In genomic region chr22:26143801-26144325, GRCh38 we compare ENCODE assay signal across 23 cellular contexts. TPM values are rescaled to one million over a fixed set of nuclear protein-coding genes. Genes with fewer than 3 reads are reported as not detected.
"Had no signal": no experiment of that assay in that cellular context is flagged by ENCODE, and none has a peak within 500 bp of the region (broad histone marks: within the 10 kb centered on the region; RNA-seq: fewer than 3 reads in every experiment).

No MANE protein-coding gene starts in this region.

- DNase-seq: activated CD4-positive, CD25-positive, alpha-beta regulatory T cell treated with anti-CD3 and anti-CD28 coated beads, Interleukin-2, amount 50 U/mL, for 72 hours; activated CD8-positive, alpha-beta memory T cell treated with anti-CD3 and anti-CD28 coated beads for 24 hours; activated CD8-positive, alpha-beta memory T cell treated with anti-CD3 and anti-CD28 coated beads, Interleukin-2, amount 50 U/mL, for 48 hours; activated effector memory CD4-positive, alpha-beta T cell treated with Interleukin-2 at 50 U/mL for 16 hours; activated naive CD4-positive, alpha-beta T cell treated with anti-CD3 and anti-CD28 coated beads, Interleukin-2, amount 10 ng/mL, durations not matched to agents 7 days and 5 days; activated naive CD8-positive, alpha-beta T cell treated with anti-CD3 and anti-CD28 coated beads, Interleukin-2, amount 50 U/mL, for 24 hours; activated T-cell treated with anti-CD3 and anti-CD28 coated beads, Interleukin-2, amount 50 U/mL, for 48 hours; aorta; colonic mucosa; endodermal cell; foreskin melanocyte; head of caudate nucleus; kidney; left lung; occipital lobe; posterior cingulate gyrus; stomach; T1000 had no signal

- H3K36me3 Mint-ChIP-seq: activated naive CD4-positive, alpha-beta T cell treated with anti-CD3 and anti-CD28 coated beads, Interleukin-2, amount 10 ng/mL, durations not matched to agents 7 days and 5 days; type B pancreatic cell had no signal

- H3K4me3 ChIP-seq: colonic mucosa, left lung, right atrium auricular region, stomach had no signal

- H3K4me3 Mint-ChIP-seq: activated naive CD4-positive, alpha-beta T cell treated with anti-CD3 and anti-CD28 coated beads, Interleukin-2, amount 10 ng/mL, durations not matched to agents 7 days and 5 days; activated naive CD8-positive, alpha-beta T cell treated with anti-CD3 and anti-CD28 coated beads, Interleukin-2, amount 50 U/mL, for 24 hours; central memory CD8-positive, alpha-beta T cell; endodermal cell; type B pancreatic cell had no signal

- H3K9me3 Mint-ChIP-seq: activated naive CD4-positive, alpha-beta T cell treated with anti-CD3 and anti-CD28 coated beads, Interleukin-2, amount 10 ng/mL, durations not matched to agents 7 days and 5 days; activated naive CD8-positive, alpha-beta T cell treated with anti-CD3 and anti-CD28 coated beads, Interleukin-2, amount 50 U/mL, for 24 hours; endodermal cell; type B pancreatic cell had no signal

- H3K27me3 ChIP-seq: colonic mucosa, right atrium auricular region had no signal

- H3K4me1 ChIP-seq: colonic mucosa, left lung, right atrium auricular region, stomach had no signal

- H3K4me1 Mint-ChIP-seq: activated naive CD4-positive, alpha-beta T cell treated with anti-CD3 and anti-CD28 coated beads, Interleukin-2, amount 10 ng/mL, durations not matched to agents 7 days and 5 days; activated naive CD8-positive, alpha-beta T cell treated with anti-CD3 and anti-CD28 coated beads, Interleukin-2, amount 50 U/mL, for 24 hours; central memory CD8-positive, alpha-beta T cell had no signal

- H3K36me3 ChIP-seq: colonic mucosa, left lung, right atrium auricular region, stomach had no signal

- H3K27ac ChIP-seq: colonic mucosa, epithelial cell of prostate, left lung, right atrium auricular region, stomach had no signal

- H3K27ac Mint-ChIP-seq: activated naive CD4-positive, alpha-beta T cell treated with anti-CD3 and anti-CD28 coated beads, Interleukin-2, amount 10 ng/mL, durations not matched to agents 7 days and 5 days; activated naive CD8-positive, alpha-beta T cell treated with anti-CD3 and anti-CD28 coated beads, Interleukin-2, amount 50 U/mL, for 24 hours; endodermal cell; type B pancreatic cell had no signal

- H3K9me3 ChIP-seq: colonic mucosa, left lung, right atrium auricular region, stomach had no signal

RNA-seq across cellular contexts. Expression of gene SEZ6L, which starts 25.4 kb away (rescaled TPM):
- total RNA-seq: fibroblast of lung had no signal
